In genomic region chr1:6601049-6601864, GRCh38 we compare ENCODE assay signal across 8 cellular contexts. TPM values are rescaled to one million over a fixed set of nuclear protein-coding genes. Genes with fewer than 3 reads are reported as not detected.
DNase-seq lines count a peak whose midpoint lies in the region; ATAC-seq and TF ChIP-seq lines count a peak whose summit lies in the region.

No MANE protein-coding gene starts in this region.

- DNase-seq in NCI-H2196 (lab: John Stamatoyannopoulos, UW; ENCODE audit: unreplicated experiment) (peak; percentile 60), NCI-H2196 treated with DMSO at 0.1 percent for 48 hours (lab: John Stamatoyannopoulos, UW; ENCODE audit: unreplicated experiment) (no peak), HK-2 (ENCODE audit: unreplicated experiment) (peak; percentile 88), Right ventricle myocardium inferior (ENCODE audit: missing footprints) (peak; percentile 83), ovary (peak; percentile 77 to 88 (median 80)), upper lobe of left lung (peak; percentile 87 to 94)
- peak; percentile 65 for DNase-seq in activated naive CD8-positive, alpha-beta T cell treated with anti-CD3 and anti-CD28 coated beads, Interleukin-2, amount 10 ng/mL, durations not matched to agents 7 days and 5 days

- H3K4me3 Mint-ChIP-seq in activated naive CD8-positive, alpha-beta T cell treated with anti-CD3 and anti-CD28 coated beads, Interleukin-2, amount 10 ng/mL, durations not matched to agents 7 days and 5 days, result peak overlapping the region; percentile 96

- TF ChIP-seq EP300 in ovary (IDR thresholded peaks at IDR 0.05), result no peak
- peak in 1 of 4 donors; percentile 34 for TF ChIP-seq EP300 in upper lobe of left lung (IDR thresholded peaks at IDR 0.05)

- H3K4me1 Mint-ChIP-seq in activated naive CD8-positive, alpha-beta T cell treated with anti-CD3 and anti-CD28 coated beads, Interleukin-2, amount 10 ng/mL, durations not matched to agents 7 days and 5 days, result peaks cover 30% of the 10 kb centered on the region

- POLR2A ChIA-PET in activated naive CD8-positive, alpha-beta T cell treated with anti-CD3 and anti-CD28 coated beads, Interleukin-2, amount 10 ng/mL, durations not matched to agents 7 days and 5 days (lab: Charles Lee), result interaction anchor here (0.6 to 4.6 kb wide), 9 partner anchors 11 to 183 kb away, joined by 3 to 41 read pairs (median 6); partner anchors contain the start of genes CAMTA1, PHF13, PLEKHG5 and THAP3

- peak; percentile 29 for TF ChIP-seq POLR2A in ovary (IDR thresholded peaks at IDR 0.05)
- peak; percentile 45 to 78 (median 60) for TF ChIP-seq POLR2A in upper lobe of left lung (IDR thresholded peaks at IDR 0.05)

- peak overlapping the region; percentile 93 for H2AFZ ChIP-seq in SU-DHL-6 (ENCODE audit: low read depth, low read length, severe bottlenecking)

- peak; percentile 30 for ATAC-seq in activated naive CD8-positive, alpha-beta T cell treated with anti-CD3 and anti-CD28 coated beads, Interleukin-2, amount 10 ng/mL, durations not matched to agents 7 days and 5 days (ENCODE audit: low read depth)
- peak; percentile 40 for ATAC-seq in Right ventricle myocardium inferior
- ATAC-seq in upper lobe of left lung (ENCODE audit: low FRiP score in 2 of 2), result peak; percentile 57 to 68

- 0% methylated on average over 32 to 35 of the region's 35 CpGs for WGBS in ovary, 3 donors
- 0% methylated on average over 9 to 28 of the region's 35 CpGs for WGBS in upper lobe of left lung, 2 donors

- TF ChIP-seq CTCF in SU-DHL-6 (IDR thresholded peaks at IDR 0.05; ENCODE audit: insufficient read depth, low read length, poor library complexity, severe bottlenecking), result peak; percentile 9
- no peak for TF ChIP-seq CTCF in ovary (IDR thresholded peaks at IDR 0.05)
- TF ChIP-seq CTCF in upper lobe of left lung (IDR thresholded peaks at IDR 0.05), result no peak

- no peaks in the 10 kb centered on the region for H3K79me2 ChIP-seq in SU-DHL-6 (ENCODE audit: insufficient read depth, low read length)

- no peaks in the 10 kb centered on the region for H3K9me2 ChIP-seq in SU-DHL-6 (replicated peaks; ENCODE audit: insufficient read depth, low read length)

- H3F3A ChIP-seq in SU-DHL-6 (ENCODE audit: insufficient read depth), result peaks cover 10% of the 10 kb centered on the region; the same call in 1 of the 2 replicates

- H3K27me3 ChIP-seq in SU-DHL-6 (ENCODE audit: low read length), result no peaks in the 10 kb centered on the region
- H3K27me3 ChIP-seq in ovary, result no peaks in the 10 kb centered on the region
- H3K27me3 ChIP-seq in upper lobe of left lung, result no peaks in the 10 kb centered on the region

- no peaks in the 10 kb centered on the region for H3K9me3 Mint-ChIP-seq in activated naive CD8-positive, alpha-beta T cell treated with anti-CD3 and anti-CD28 coated beads, Interleukin-2, amount 10 ng/mL, durations not matched to agents 7 days and 5 days

- intact Hi-C loops in Right ventricle myocardium inferior (cut with DNase I) (loop anchor here (1.0 to 2.0 kb wide), 2 partner anchors 20 to 47 kb away; partner anchors contain the start of gene NOL9), ovary (cut with DNase I) (loop anchor here in 1 of 4 donors (2.0 kb wide), 1 partner anchor 20 kb away; no protein-coding TSS in a partner anchor)

- H3K9me3 ChIP-seq in SU-DHL-6 (ENCODE audit: insufficient read depth, low read length), result no peaks in the 10 kb centered on the region
- no peaks in the 10 kb centered on the region for H3K9me3 ChIP-seq in ovary
- no peaks in the 10 kb centered on the region for H3K9me3 ChIP-seq in upper lobe of left lung

- H3K36me3 Mint-ChIP-seq in activated naive CD8-positive, alpha-beta T cell treated with anti-CD3 and anti-CD28 coated beads, Interleukin-2, amount 10 ng/mL, durations not matched to agents 7 days and 5 days, result peaks cover 2% of the 10 kb centered on the region

- no peaks in the 10 kb centered on the region for H3K27me3 Mint-ChIP-seq in activated naive CD8-positive, alpha-beta T cell treated with anti-CD3 and anti-CD28 coated beads, Interleukin-2, amount 10 ng/mL, durations not matched to agents 7 days and 5 days

- H3K9ac ChIP-seq in SU-DHL-6 (ENCODE audit: low read length), result peak overlapping the region; percentile 63

- H3K4me1 ChIP-seq in ovary (ENCODE audit: insufficient read depth), result peaks cover 25% of the 10 kb centered on the region
- H3K4me1 ChIP-seq in upper lobe of left lung, result peaks cover 51 to 62% (median 54%) of the 10 kb centered on the region in 4 donors

- peak overlapping the region; percentile 90 for H3K27ac Mint-ChIP-seq in activated naive CD8-positive, alpha-beta T cell treated with anti-CD3 and anti-CD28 coated beads, Interleukin-2, amount 10 ng/mL, durations not matched to agents 7 days and 5 days

- H3K4me3 ChIP-seq in SU-DHL-6 (ENCODE audit: insufficient read depth, low read length, poor library complexity, severe bottlenecking) (peak overlapping the region; percentile 56), ovary (peak overlapping the region; percentile 45), upper lobe of left lung (peak overlapping the region; percentile 72 to 99 (median 78))

- H3K4me2 ChIP-seq in SU-DHL-6 (ENCODE audit: low read depth, low read length, poor library complexity, severe bottlenecking), result peak overlapping the region; percentile 80

- H4K20me1 ChIP-seq in SU-DHL-6 (ENCODE audit: low read depth, low read length), result no peaks in the 10 kb centered on the region

- H3K27ac ChIP-seq in SU-DHL-6 (ENCODE audit: low read depth, low read length), result no peak overlapping the region
- peak overlapping the region; percentile 67 to 99 for H3K27ac ChIP-seq in ovary
- peak overlapping the region; percentile 96 to 100 (median 98) for H3K27ac ChIP-seq in upper lobe of left lung

- H3K36me3 ChIP-seq in SU-DHL-6 (ENCODE audit: low read length) (no peaks in the 10 kb centered on the region), ovary (no peaks in the 10 kb centered on the region), upper lobe of left lung (peaks cover 11 to 30% (median 22%) of the 10 kb centered on the region in 4 donors)

RNA-seq across cellular contexts. Expression of gene KLHL21, which starts 1.4 kb away (rescaled TPM):
- total RNA-seq in activated naive CD8-positive, alpha-beta T cell treated with anti-CD3 and anti-CD28 coated beads, Interleukin-2, amount 10 ng/mL, durations not matched to agents 7 days and 5 days, result 10 to 100 TPM; 39.0 to 42.0 TPM
- 102 TPM for total RNA-seq in Right ventricle myocardium inferior
- total RNA-seq in ovary, result 10 to 100 TPM; 24.1 to 39.6 (median 34.4) TPM
- 10 to 100 TPM; 14.4 to 40.4 TPM for polyA plus RNA-seq in ovary
- total RNA-seq in upper lobe of left lung, result 10 to 100 TPM; 26.4 to 66.0 (median 39.7) TPM

RNA-seq across cellular contexts. Expression of gene PHF13, which starts 12.3 kb away (rescaled TPM):
- 10 to 100 TPM; 12.1 TPM for total RNA-seq in activated naive CD8-positive, alpha-beta T cell treated with anti-CD3 and anti-CD28 coated beads, Interleukin-2, amount 10 ng/mL, durations not matched to agents 7 days and 5 days
- 8.0 TPM for total RNA-seq in Right ventricle myocardium inferior
- 10 to 100 TPM; 11.0 to 32.4 (median 16.5) TPM for total RNA-seq in ovary
- 10 to 100 TPM; 13.5 to 14.6 TPM for polyA plus RNA-seq in ovary
- 10 to 100 TPM in 3 of 6 donors, 1 to 10 TPM in 3; 8.4 to 23.0 (median 9.8) TPM for total RNA-seq in upper lobe of left lung

RNA-seq across cellular contexts. Expression of gene ZBTB48, which starts 21.5 kb away (rescaled TPM):
- 10 to 100 TPM; 42.7 to 52.9 TPM for total RNA-seq in activated naive CD8-positive, alpha-beta T cell treated with anti-CD3 and anti-CD28 coated beads, Interleukin-2, amount 10 ng/mL, durations not matched to agents 7 days and 5 days
- total RNA-seq in Right ventricle myocardium inferior (15.1 TPM), ovary (10 to 100 TPM; 20.4 to 42.5 (median 33.7) TPM), upper lobe of left lung (10 to 100 TPM; 16.2 to 56.6 (median 36.9) TPM)
- polyA plus RNA-seq in ovary, result 10 to 100 TPM in 1 of 2 donors, 1 to 10 TPM in 1; 8.0 to 37.7 TPM

RNA-seq across cellular contexts. Expression of gene THAP3, which starts 23.4 kb away (rescaled TPM):
- 10 to 100 TPM; 21.5 to 25.4 TPM for total RNA-seq in activated naive CD8-positive, alpha-beta T cell treated with anti-CD3 and anti-CD28 coated beads, Interleukin-2, amount 10 ng/mL, durations not matched to agents 7 days and 5 days
- total RNA-seq in Right ventricle myocardium inferior (12.5 TPM), ovary (10 to 100 TPM; 15.7 to 24.6 (median 18.8) TPM), upper lobe of left lung (10 to 100 TPM in 5 of 6 donors, 1 to 10 TPM in 1; 7.7 to 26.2 (median 17.3) TPM)
- polyA plus RNA-seq in ovary, result 10 to 100 TPM in 1 of 2 donors, 1 to 10 TPM in 1; 5.6 to 33.6 TPM

RNA-seq across cellular contexts. Expression of gene TAS1R1, which starts 46.1 kb away (rescaled TPM):
- total RNA-seq in activated naive CD8-positive, alpha-beta T cell treated with anti-CD3 and anti-CD28 coated beads, Interleukin-2, amount 10 ng/mL, durations not matched to agents 7 days and 5 days, result not detected
- not detected for total RNA-seq in Right ventricle myocardium inferior
- total RNA-seq in ovary, result under 1 TPM in 5 of 7 donors, not detected in 2; 0.20 to 0.42 (median 0.33) TPM
- polyA plus RNA-seq in ovary, result under 1 TPM in 1 of 2 donors, not detected in 1; 0.74 TPM
- under 1 TPM in 2 of 6 donors, not detected in 4; 0.11 to 0.15 TPM for total RNA-seq in upper lobe of left lung
